In the genomic region with DNA sequence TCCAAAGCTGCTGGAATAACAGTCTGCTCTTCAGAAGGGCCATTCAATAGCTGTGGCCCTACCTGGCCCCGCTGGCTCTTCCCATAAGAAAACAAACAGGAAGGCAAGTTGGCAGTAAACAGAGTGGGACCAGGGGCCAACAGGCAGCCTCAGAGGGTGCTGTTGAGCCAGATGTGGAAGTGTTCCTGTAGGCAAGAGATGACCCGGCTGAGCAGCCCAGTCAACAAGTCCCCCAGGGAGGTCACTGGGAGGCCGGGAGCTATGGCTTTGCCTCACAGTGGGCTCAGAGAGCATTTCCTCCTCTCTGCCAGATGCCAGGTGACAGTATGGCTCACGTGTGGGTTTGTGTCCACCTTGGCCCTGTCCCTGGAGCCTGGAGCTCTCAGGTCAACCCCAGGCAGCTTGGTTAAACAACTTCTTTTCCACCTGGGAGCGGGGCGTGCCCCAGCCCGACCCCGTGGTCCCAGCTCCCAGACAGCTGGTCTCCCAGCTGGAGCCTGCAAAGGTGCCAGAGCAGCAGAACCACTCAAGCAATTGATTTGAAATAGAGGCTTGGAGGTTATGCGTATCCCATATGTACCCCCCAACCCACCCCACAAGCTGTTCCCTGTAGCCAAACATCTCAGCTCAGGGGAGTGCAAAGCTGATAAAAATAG, we compare ENCODE assay signal across 15 cellular contexts. TPM values are rescaled to one million over a fixed set of nuclear protein-coding genes. Genes with fewer than 3 reads are reported as not detected.
DNase-seq lines count a peak whose midpoint lies in the region.
"Had no signal": no experiment of that assay in that cellular context is flagged by ENCODE, and none has a peak within 500 bp of the region (broad histone marks: within the 10 kb centered on the region; RNA-seq: fewer than 3 reads in every experiment).

No MANE protein-coding gene starts in this region.

- DNase-seq in NCI-H82 (lab: John Stamatoyannopoulos, UW) (peak; percentile 76), NCI-H82 treated with DMSO at 0.1 percent for 48 hours (lab: John Stamatoyannopoulos, UW; ENCODE audit: unreplicated experiment) (no peak), DMS 273 treated with DMSO at 0.1 percent for 48 hours (lab: John Stamatoyannopoulos, UW) (peak; percentile 56), NCI-H446 treated with DMSO at 0.1 percent for 48 hours (lab: John Stamatoyannopoulos, UW) (peak; percentile 43), mesenteric fat pad (ENCODE audit: low spot score) (peak; percentile 64), NCI-H2196 (lab: John Stamatoyannopoulos, UW; ENCODE audit: unreplicated experiment) (no peak), SKM-1 (lab: John Stamatoyannopoulos, UW; ENCODE audit: unreplicated experiment) (no peak), hypothalamus (lab: John Stamatoyannopoulos, UW) (no peak)
- DNase-seq: Calu3, DMS79 treated with DMSO at 0.1 percent for 48 hours, GDM1, KG1, NCI-H1105, NCI-H2029, SIG-M5 had no signal

RNA-seq across cellular contexts. Expression of a gene that starts 33.8 kb away (rescaled TPM):
- total RNA-seq in mesenteric fat pad: 39.6 TPM

Comparison
In these comparisons a context has a peak if more than half of its experiments do, and no peak if none do; other contexts are left out.
1. DNase-seq: peak in NCI-H82 (single experiment), DMS 273 treated with DMSO at 0.1 percent for 48 hours (single experiment), NCI-H446 treated with DMSO at 0.1 percent for 48 hours (single experiment) and mesenteric fat pad (single experiment); none in NCI-H82 treated with DMSO at 0.1 percent for 48 hours (single experiment), NCI-H2196 (single experiment), SKM-1 (single experiment) and hypothalamus (0 of 51).